Comparison of ENCODE assay signal across 10 cellular contexts in genomic region chr6:16494781-16495180, GRCh38.
DNase-seq lines count a peak whose midpoint lies in the region; ATAC-seq and TF ChIP-seq lines count a peak whose summit lies in the region.
"Had no signal": no experiment of that assay in that cellular context is flagged by ENCODE, and none has a peak within 500 bp of the region (broad histone marks: within the 10 kb centered on the region; RNA-seq: fewer than 3 reads in every experiment).

No MANE protein-coding gene starts in this region.

- intact Hi-C loops in activated CD4-positive, alpha-beta T cell treated with anti-CD3 and anti-CD28 coated beads, Interleukin-2, amount 10 ng/mL, durations not matched to agents 24 days and 14 days (cut with micrococcal nuclease), result no loop called here
- intact Hi-C loops in PC-3 (cut with micrococcal nuclease), result loop anchor here (5.0 to 10.0 kb wide), 3 partner anchors 82 to 590 kb away; no protein-coding TSS in a partner anchor
- intact Hi-C loops in naive thymus-derived CD4-positive, alpha-beta T cell (cut with micrococcal nuclease), result no loop called here

- H3K9me3 Mint-ChIP-seq in activated CD4-positive, alpha-beta T cell treated with anti-CD3 and anti-CD28 coated beads, Interleukin-2, amount 10 ng/mL, durations not matched to agents 24 days and 14 days, result no peaks in the 10 kb centered on the region
- H3K9me3 Mint-ChIP-seq in stimulated activated memory B cell treated with anti-CD40 and anti-IgM and Interleukin-4, amounts not matched to agents 10 μg/mL and 1 μg/mL and 100 μg/mL, for 72 hours, result peaks cover 3% of the 10 kb centered on the region
- H3K9me3 Mint-ChIP-seq in naive thymus-derived CD4-positive, alpha-beta T cell, result peaks cover 0 to 6% (median 1%) of the 10 kb centered on the region in 11 donors

- peak overlapping the region; percentile 48 for H3K27ac Mint-ChIP-seq in activated CD4-positive, alpha-beta T cell treated with anti-CD3 and anti-CD28 coated beads, Interleukin-2, amount 10 ng/mL, durations not matched to agents 24 days and 14 days
- H3K27ac Mint-ChIP-seq in stimulated activated memory B cell treated with anti-CD40 and anti-IgM and Interleukin-4, amounts not matched to agents 10 μg/mL and 1 μg/mL and 100 μg/mL, for 72 hours, result peak overlapping the region; percentile 86
- H3K27ac Mint-ChIP-seq in naive thymus-derived CD4-positive, alpha-beta T cell, result peak overlapping the region in 1 of 9 donors; percentile 31

- H3K9ac ChIP-seq in PC-3 (ENCODE audit: low read length), result no peak overlapping the region
- H3K9ac ChIP-seq: parathyroid adenoma had no signal

- H3K36me3 ChIP-seq in PC-3 (ENCODE audit: low read depth, low read length), result no peaks in the 10 kb centered on the region
- H3K36me3 ChIP-seq in naive thymus-derived CD4-positive, alpha-beta T cell (ENCODE audit: control insufficient read depth in 2 of 3, insufficient read depth in 3 of 3, low read length in 3 of 3), result no peaks in the 10 kb centered on the region

- H3K27ac ChIP-seq in PC-3 (ENCODE audit: low read length), result no peak overlapping the region
- H3K27ac ChIP-seq in naive thymus-derived CD4-positive, alpha-beta T cell (ENCODE audit: low read depth, low read length), result no peak overlapping the region
- H3K27ac ChIP-seq: parathyroid adenoma had no signal

- CTCF ChIA-PET in PC-3 (lab: Charles Lee), result no interaction called here
- CTCF ChIA-PET in naive thymus-derived CD4-positive, alpha-beta T cell (lab: Charles Lee), result no interaction called here

- H3K4me3 ChIP-seq in PC-3 (ENCODE audit: low read length), result no peak overlapping the region
- no peak overlapping the region for H3K4me3 ChIP-seq in naive thymus-derived CD4-positive, alpha-beta T cell (ENCODE audit: low read length)

- TF ChIP-seq CTCF in PC-3 (conservative IDR thresholded peaks at IDR 0.05; ENCODE audit: low read depth, low read length), result no peak

- H3K4me3 Mint-ChIP-seq in activated CD4-positive, alpha-beta T cell treated with anti-CD3 and anti-CD28 coated beads, Interleukin-2, amount 10 ng/mL, durations not matched to agents 24 days and 14 days, result peak overlapping the region; percentile 32
- no peak overlapping the region for H3K4me3 Mint-ChIP-seq in stimulated activated memory B cell treated with anti-CD40 and anti-IgM and Interleukin-4, amounts not matched to agents 10 μg/mL and 1 μg/mL and 100 μg/mL, for 72 hours
- H3K4me3 Mint-ChIP-seq in naive thymus-derived CD4-positive, alpha-beta T cell, result no peak overlapping the region

- peaks cover 56% of the 10 kb centered on the region for H3K4me1 Mint-ChIP-seq in activated CD4-positive, alpha-beta T cell treated with anti-CD3 and anti-CD28 coated beads, Interleukin-2, amount 10 ng/mL, durations not matched to agents 24 days and 14 days
- peaks cover 64% of the 10 kb centered on the region for H3K4me1 Mint-ChIP-seq in stimulated activated memory B cell treated with anti-CD40 and anti-IgM and Interleukin-4, amounts not matched to agents 10 μg/mL and 1 μg/mL and 100 μg/mL, for 72 hours
- peaks cover 15 to 59% (median 22%) of the 10 kb centered on the region in 7 donors for H3K4me1 Mint-ChIP-seq in naive thymus-derived CD4-positive, alpha-beta T cell

- POLR2A ChIA-PET in PC-3 (lab: Charles Lee; ENCODE audit: unreplicated experiment), result no interaction called here
- POLR2A ChIA-PET in naive thymus-derived CD4-positive, alpha-beta T cell (lab: Charles Lee), result interaction anchor here (1.0 kb wide), 1 partner anchor 16 kb away, joined by 3 read pairs; no protein-coding TSS in a partner anchor

- DNase-seq in activated CD4-positive, alpha-beta T cell treated with anti-CD3 and anti-CD28 coated beads, Interleukin-2, amount 10 ng/mL, durations not matched to agents 24 days and 14 days, result peak; percentile 56
- DNase-seq in activated CD4-positive, alpha-beta T cell treated with anti-CD3 and anti-CD28 coated beads for 4 hours, result no peak
- DNase-seq in PC-3, result peak; percentile 53
- no peak for DNase-seq in naive thymus-derived CD4-positive, alpha-beta T cell
- no peak for DNase-seq in NCI-H1436 treated with DMSO at 0.1 percent for 48 hours (lab: John Stamatoyannopoulos, UW)
- no peak for DNase-seq in HT-29 (ENCODE audit: low spot score)
- DNase-seq: NCI-H774 had no signal

- peaks cover 23% of the 10 kb centered on the region for H3K4me1 ChIP-seq in PC-3 (ENCODE audit: insufficient read depth, low read length)
- H3K4me1 ChIP-seq in naive thymus-derived CD4-positive, alpha-beta T cell (ENCODE audit: control insufficient read depth in 2 of 2, insufficient read depth in 2 of 2, low read length in 2 of 2), result peaks cover 0 to 5% of the 10 kb centered on the region in 2 donors
- H3K4me1 ChIP-seq: parathyroid adenoma had no signal

- no peaks in the 10 kb centered on the region for H4K20me1 ChIP-seq in PC-3 (ENCODE audit: low read length)

- H3K27me3 Mint-ChIP-seq in activated CD4-positive, alpha-beta T cell treated with anti-CD3 and anti-CD28 coated beads, Interleukin-2, amount 10 ng/mL, durations not matched to agents 24 days and 14 days, result no peaks in the 10 kb centered on the region
- no peaks in the 10 kb centered on the region for H3K27me3 Mint-ChIP-seq in stimulated activated memory B cell treated with anti-CD40 and anti-IgM and Interleukin-4, amounts not matched to agents 10 μg/mL and 1 μg/mL and 100 μg/mL, for 72 hours
- no peaks in the 10 kb centered on the region for H3K27me3 Mint-ChIP-seq in naive thymus-derived CD4-positive, alpha-beta T cell

- H3K36me3 Mint-ChIP-seq in activated CD4-positive, alpha-beta T cell treated with anti-CD3 and anti-CD28 coated beads, Interleukin-2, amount 10 ng/mL, durations not matched to agents 24 days and 14 days (ENCODE audit: low read depth), result peaks cover 33% of the 10 kb centered on the region
- H3K36me3 Mint-ChIP-seq in stimulated activated memory B cell treated with anti-CD40 and anti-IgM and Interleukin-4, amounts not matched to agents 10 μg/mL and 1 μg/mL and 100 μg/mL, for 72 hours, result peaks cover 53% of the 10 kb centered on the region
- H3K36me3 Mint-ChIP-seq in naive thymus-derived CD4-positive, alpha-beta T cell, result peaks cover 0 to 39% (median 0%) of the 10 kb centered on the region in 5 donors

- H3K9me3 ChIP-seq in PC-3 (ENCODE audit: low read length), result no peaks in the 10 kb centered on the region
- no peaks in the 10 kb centered on the region for H3K9me3 ChIP-seq in naive thymus-derived CD4-positive, alpha-beta T cell (ENCODE audit: control insufficient read depth in 2 of 3, low read length in 3 of 3)

- H3K27me3 ChIP-seq in PC-3 (ENCODE audit: low read length), result no peaks in the 10 kb centered on the region
- H3K27me3 ChIP-seq in naive thymus-derived CD4-positive, alpha-beta T cell (ENCODE audit: control insufficient read depth in 2 of 2, insufficient read depth in 2 of 2, low read length in 2 of 2), result no peaks in the 10 kb centered on the region

- H3F3A ChIP-seq in PC-3 (ENCODE audit: low read length, unreplicated experiment), result no peaks in the 10 kb centered on the region

- no TSS peak for BruUV-seq in PC-3 (replicated peaks; lab: Mats Ljungman, UMichigan)

- H3K4me2 ChIP-seq in PC-3 (ENCODE audit: low read length), result no peak overlapping the region

- no peaks in the 10 kb centered on the region for H3K9me2 ChIP-seq in PC-3 (replicated peaks; ENCODE audit: low read length)

- ATAC-seq in HG02938 (IDR thresholded peaks at IDR 0.05; ENCODE audit: unreplicated experiment) (peak; percentile 83), PC-3 (no peak)
- peak; percentile 96 for ATAC-seq in stimulated activated memory B cell treated with anti-CD40 and anti-IgM and Interleukin-4, amounts not matched to agents 10 μg/mL and 1 μg/mL and 100 μg/mL, for 72 hours
- ATAC-seq in naive thymus-derived CD4-positive, alpha-beta T cell, result no peak

- H3K79me2 ChIP-seq in PC-3 (ENCODE audit: low read length), result no peaks in the 10 kb centered on the region
- H3K79me2 ChIP-seq: parathyroid adenoma had no signal

- no peak overlapping the region for H2AFZ ChIP-seq in PC-3 (ENCODE audit: low read length)
- H2AFZ ChIP-seq: parathyroid adenoma had no signal

Comparison
In these comparisons a context has a peak if more than half of its experiments do, and no peak if none do; other contexts are left out.
1. DNase-seq: peak in activated CD4-positive, alpha-beta T cell treated with anti-CD3 and anti-CD28 coated beads, Interleukin-2, amount 10 ng/mL, durations not matched to agents 24 days and 14 days (single experiment) and PC-3 (single experiment); none in activated CD4-positive, alpha-beta T cell treated with anti-CD3 and anti-CD28 coated beads for 4 hours (0 of 2), naive thymus-derived CD4-positive, alpha-beta T cell (0 of 9), NCI-H1436 treated with DMSO at 0.1 percent for 48 hours (single experiment) and HT-29 (single experiment).
2. ATAC-seq: peak in HG02938 (single experiment) and stimulated activated memory B cell treated with anti-CD40 and anti-IgM and Interleukin-4, amounts not matched to agents 10 μg/mL and 1 μg/mL and 100 μg/mL, for 72 hours (single experiment); none in PC-3 (single experiment) and naive thymus-derived CD4-positive, alpha-beta T cell (single experiment).